11 cellular contexts compared by ENCODE assay signal in genomic region chr18:28112056-28112470, GRCh38.
DNase-seq lines count a peak whose midpoint lies in the region; ATAC-seq and TF ChIP-seq lines count a peak whose summit lies in the region.
"Had no signal": no experiment of that assay in that cellular context is flagged by ENCODE, and none has a peak within 500 bp of the region (broad histone marks: within the 10 kb centered on the region; RNA-seq: fewer than 3 reads in every experiment).

No MANE protein-coding gene starts in this region.

- DNase-seq in AG04449 (ENCODE audit: low read depth, low spot score): peak; percentile 54
- peak; percentile 81 for DNase-seq in LHCN-M2 (ENCODE audit: low read depth)
- DNase-seq in dedifferentiated amniotic fluid mesenchymal stem cell (ENCODE audit: extremely low spot score): peak; percentile 55
- no peak for DNase-seq in left lobe of liver (ENCODE audit: low spot score)
- no peak for DNase-seq in stimulated activated CD4-positive, alpha-beta T cell treated with anti-CD3 and anti-CD28 coated beads, Interleukin-15, amount 100 ng/mL, for 24 hours
- DNase-seq in central memory CD4-positive, alpha-beta T cell: no peak
- DNase-seq in NCI-H446 (lab: John Stamatoyannopoulos, UW): no peak
- DNase-seq in D341Med (ENCODE audit: low spot score): no peak
- DNase-seq: BE2C, NCI-H2081, small intestine had no signal

- H3K4me3 ChIP-seq in AG04449 (ENCODE audit: low read depth, low read length): peak overlapping the region; percentile 23

- ATAC-seq in left lobe of liver: peak; percentile 35

- CTCF ChIA-PET in AG04449 (lab: Yijun Ruan, JAX): no interaction called here

- POLR2A ChIA-PET in AG04449 (lab: Yijun Ruan, JAX): no interaction called here

- no peak for TF ChIP-seq CTCF in AG04449 (IDR thresholded peaks at IDR 0.05; ENCODE audit: insufficient read depth, low read length, missing control alignments)

Comparison
In these comparisons a context has a peak if more than half of its experiments do, and no peak if none do; other contexts are left out.
1. DNase-seq: peak in AG04449 (single experiment), LHCN-M2 (single experiment) and dedifferentiated amniotic fluid mesenchymal stem cell (single experiment); none in left lobe of liver (single experiment), stimulated activated CD4-positive, alpha-beta T cell treated with anti-CD3 and anti-CD28 coated beads, Interleukin-15, amount 100 ng/mL, for 24 hours (single experiment), central memory CD4-positive, alpha-beta T cell (single experiment), NCI-H446 (0 of 2) and D341Med (single experiment).